In the genomic region with DNA sequence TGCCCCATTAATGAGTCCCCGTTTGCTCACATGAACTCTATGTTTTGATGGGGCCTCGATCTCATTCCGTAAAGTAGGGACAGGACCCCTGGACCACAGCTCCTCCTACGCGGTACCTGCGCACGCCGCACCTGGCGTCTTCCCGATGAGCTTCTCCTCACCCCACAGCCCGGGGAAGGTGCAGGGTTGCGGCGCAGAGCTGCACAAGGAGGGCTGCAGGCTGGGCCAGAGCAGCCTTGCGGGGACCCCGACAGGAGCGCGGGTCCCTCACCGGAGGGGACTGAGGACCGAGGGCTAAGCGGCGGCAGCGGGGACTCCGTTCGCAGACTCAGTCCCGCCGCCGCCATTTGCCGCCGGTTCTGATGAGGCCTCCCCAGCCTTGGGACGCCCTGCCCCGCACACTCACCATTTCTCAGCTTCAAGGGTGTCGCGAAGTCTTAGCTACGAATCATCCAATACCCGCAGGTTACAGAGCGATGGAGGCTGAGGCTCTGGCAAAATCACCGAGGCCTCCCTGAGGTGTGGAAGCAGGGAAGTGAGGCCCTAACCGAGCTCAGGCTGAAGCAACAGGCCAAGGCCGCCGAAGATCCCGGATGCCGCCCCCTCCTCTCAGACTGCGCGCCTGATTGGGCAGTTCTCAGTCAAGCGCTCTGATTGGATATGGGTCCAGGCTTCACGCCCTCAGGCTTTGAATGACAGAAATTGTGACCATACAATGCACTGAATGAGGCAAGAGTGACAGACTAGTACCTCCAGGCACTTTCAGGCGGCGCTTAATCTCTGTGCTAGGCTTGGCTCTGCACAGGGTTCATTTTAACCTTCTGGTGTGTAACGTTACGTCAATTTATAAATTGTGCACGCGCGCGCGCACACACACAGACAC, we compare ENCODE assay signal across 8 cellular contexts. TPM values are rescaled to one million over a fixed set of nuclear protein-coding genes. Genes with fewer than 3 reads are reported as not detected.
DNase-seq lines count a peak whose midpoint lies in the region; ATAC-seq, FAIRE-seq and TF ChIP-seq lines count a peak whose summit lies in the region.

No MANE protein-coding gene starts in this region.

- H3K27me3 ChIP-seq in keratinocyte (ENCODE audit: control insufficient read depth, extremely low read depth, insufficient read depth, low read length): no peaks in the 10 kb centered on the region

- H3K4me2 ChIP-seq in keratinocyte (ENCODE audit: control insufficient read depth, extremely low read depth, insufficient read depth, low read depth, low read length): peak overlapping the region; percentile 79

- H3K79me2 ChIP-seq in keratinocyte (ENCODE audit: control insufficient read depth, insufficient read depth, low read length): peaks cover 46% of the 10 kb centered on the region

- H3K27ac ChIP-seq in keratinocyte (ENCODE audit: control insufficient read depth, insufficient read depth, low read length): peak overlapping the region; percentile 96

- H3K9me1 ChIP-seq in keratinocyte (ENCODE audit: control insufficient read depth, extremely low read depth, insufficient read depth, low read length): no peaks in the 10 kb centered on the region

- no peaks in the 10 kb centered on the region for H4K20me1 ChIP-seq in keratinocyte (ENCODE audit: control insufficient read depth, extremely low read depth, insufficient read depth, low read length)

- H3K9ac ChIP-seq in keratinocyte (ENCODE audit: control insufficient read depth, extremely low read depth, insufficient read depth, low read length): peak overlapping the region; percentile 99

- H3K36me3 ChIP-seq in keratinocyte (ENCODE audit: control insufficient read depth in 2 of 2, extremely low read depth in 1 of 2, insufficient read depth in 2 of 2, low read length in 2 of 2): peaks cover 5 to 9% of the 10 kb centered on the region in 2 experiments

- FAIRE-seq in keratinocyte (lab: Jason Lieb, UNC): peak; percentile 96

- POLR2A ChIA-PET in AG04449 (lab: Yijun Ruan, JAX): interaction anchor here (0.7 to 1.1 kb wide), 5 partner anchors 9 to 200 kb away, joined by 3 to 4 read pairs (median 3); a partner anchor contains a TSS

- peaks cover 19% of the 10 kb centered on the region for H3K4me1 ChIP-seq in keratinocyte (ENCODE audit: control insufficient read depth, extremely low read depth, insufficient read depth, low read length)

- DNase-seq in AG04449 (ENCODE audit: low read depth, low spot score): peak; percentile 98
- DNase-seq in NCI-H2227 treated with DMSO at 0.1 percent for 48 hours (lab: John Stamatoyannopoulos, UW): peak; percentile 92
- peak; percentile 82 to 93 for DNase-seq in cerebellar nuclear complex (lab: John Stamatoyannopoulos, UW)
- peak; percentile 93 for DNase-seq in keratinocyte (ENCODE audit: low read depth, low spot score)
- DNase-seq in stimulated activated CD4-positive, alpha-beta T cell treated with anti-CD3 and anti-CD28 coated beads, Interleukin-12 subunit alpha, Interleukin-12 subunit beta, amount 100 ng/mL, for 48 hours (ENCODE audit: low read depth in 2 of 3, low spot score in 1 of 3): peak; percentile 87 to 94 (median 92)

- ATAC-seq in GM18873 (IDR thresholded peaks at IDR 0.05; ENCODE audit: low FRiP score, unreplicated experiment) (peak; percentile 100), HG03135 (IDR thresholded peaks at IDR 0.05; ENCODE audit: unreplicated experiment) (peak; percentile 100)
- peak; percentile 100 for ATAC-seq in activated CD4-positive, CD25-positive, alpha-beta regulatory T cell treated with anti-CD3 and anti-CD28 coated beads, Interleukin-2, amount 50 U/mL, for 24 hours

- peak overlapping the region; percentile 89 for H3K4me3 ChIP-seq in AG04449 (ENCODE audit: low read depth, low read length)
- H3K4me3 ChIP-seq in keratinocyte (ENCODE audit: control insufficient read depth in 2 of 3, extremely low read depth in 1 of 3, insufficient read depth in 2 of 3, low read depth in 1 of 3, low read length in 3 of 3): peak overlapping the region; percentile 78 to 88 (median 84)

- dilution Hi-C loops in keratinocyte (cut with MboI; ENCODE audit: extremely low pct_ligation_motif_present, low sequenced_read_pairs): no loop called here

- CTCF ChIA-PET in AG04449 (lab: Yijun Ruan, JAX): no interaction called here

- H2AFZ ChIP-seq in keratinocyte (ENCODE audit: control insufficient read depth, low read length): peak overlapping the region; percentile 98

- TF ChIP-seq CTCF in AG04449 (IDR thresholded peaks at IDR 0.05; ENCODE audit: insufficient read depth, low read length, missing control alignments) (no peak), keratinocyte (optimal IDR thresholded peaks at IDR 0.05 in 1 of 3, IDR thresholded peaks at IDR 0.05 in 1 of 3, conservative IDR thresholded peaks at IDR 0.05 in 1 of 3; ENCODE audit: extremely low read depth in 1 of 3, insufficient read depth in 2 of 3, low read length in 3 of 3) (no peak)

- peaks cover 6% of the 10 kb centered on the region for H3K9me3 ChIP-seq in keratinocyte (ENCODE audit: control insufficient read depth, low read depth, low read length)

RNA-seq across cellular contexts. Expression of a gene that starts 25.1 kb away (rescaled TPM):
- 8.6 to 15.7 TPM (median 10.0 TPM) in 3 replicates for polyA plus RNA-seq in keratinocyte
- 40.1 TPM for polyA plus RNA-seq in keratinocyte (2011; ENCODE audit: low read depth)
- polyA plus RNA-seq in keratinocyte (2011; cell fraction: cytosol; rRNA removed): 4.1 and 9.7 TPM in 2 replicates
- 20.8 and 23.0 TPM in 2 replicates for polyA plus RNA-seq in keratinocyte (2011; cell fraction: nucleus; rRNA removed)
- polyA plus RNA-seq in keratinocyte (2012; ENCODE audit: low replicate concordance): 15.9 and 20.3 TPM in 2 replicates
- polyA minus RNA-seq in keratinocyte: 4.4 to 22.0 TPM (median 9.6 TPM) in 3 replicates
- polyA minus RNA-seq in keratinocyte (2011; cell fraction: cytosol; rRNA and poly(A)+ RNA removed): 8.4 TPM
- polyA minus RNA-seq in keratinocyte (2011; cell fraction: nucleus; rRNA and poly(A)+ RNA removed): 20.2 and 41.3 TPM in 2 replicates

RNA-seq across cellular contexts. Expression of a gene that starts 25.2 kb away (rescaled TPM):
- 45.7 to 74.6 TPM (median 68.9 TPM) in 3 replicates for polyA plus RNA-seq in keratinocyte
- 30.5 TPM for polyA plus RNA-seq in keratinocyte (2011; ENCODE audit: low read depth)
- polyA plus RNA-seq in keratinocyte (2011; cell fraction: cytosol; rRNA removed): 20.1 and 24.9 TPM in 2 replicates
- polyA plus RNA-seq in keratinocyte (2011; cell fraction: nucleus; rRNA removed): 203 and 206 TPM in 2 replicates
- 43.5 and 46.8 TPM in 2 replicates for polyA plus RNA-seq in keratinocyte (2012; ENCODE audit: low replicate concordance)
- polyA minus RNA-seq in keratinocyte: 76.3 to 88.4 TPM (median 81.6 TPM) in 3 replicates
- polyA minus RNA-seq in keratinocyte (2011; cell fraction: cytosol; rRNA and poly(A)+ RNA removed): 38.0 TPM
- 152 and 153 TPM in 2 replicates for polyA minus RNA-seq in keratinocyte (2011; cell fraction: nucleus; rRNA and poly(A)+ RNA removed)

Comparison
In these comparisons a context has a peak if more than half of its experiments do, and no peak if none do; other contexts are left out.
1. Peak in every context shown above with its lines: DNase-seq, ATAC-seq, H3K4me3 ChIP-seq and H3K27ac ChIP-seq.